8 cellular contexts compared by ENCODE assay signal in genomic region chr4:67393699-67394281, GRCh38.
DNase-seq lines count a peak whose midpoint lies in the region; ATAC-seq and TF ChIP-seq lines count a peak whose summit lies in the region.

No MANE protein-coding gene starts in this region.

- ATAC-seq in HG02571 (IDR thresholded peaks at IDR 0.05; ENCODE audit: unreplicated experiment) (no peak), HG03520 (IDR thresholded peaks at IDR 0.05; ENCODE audit: unreplicated experiment) (no peak), GM18520 (IDR thresholded peaks at IDR 0.05; ENCODE audit: unreplicated experiment) (no peak)

- H3K4me1 Mint-ChIP-seq in chondrocyte (ENCODE audit: low read depth), result no peaks in the 10 kb centered on the region

- TF ChIP-seq CTCF in BJ (IDR thresholded peaks at IDR 0.05; ENCODE audit: insufficient read depth, low read depth, low read length), result peak; percentile 48
- TF ChIP-seq CTCF in GM12864 (IDR thresholded peaks at IDR 0.05; ENCODE audit: low read depth, low read length, missing control alignments), result peak; percentile 53
- peak; percentile 99 for TF ChIP-seq CTCF in chondrocyte (IDR thresholded peaks at IDR 0.05)

- H3K36me3 Mint-ChIP-seq in chondrocyte (ENCODE audit: low read depth), result no peaks in the 10 kb centered on the region

- no peak overlapping the region for H3K27ac Mint-ChIP-seq in chondrocyte (ENCODE audit: unreplicated experiment)

- H3K27me3 ChIP-seq in BJ (ENCODE audit: control insufficient read depth, insufficient read depth, low read length), result no peaks in the 10 kb centered on the region

- peaks cover 3% of the 10 kb centered on the region for H3K9me3 Mint-ChIP-seq in chondrocyte (ENCODE audit: low read depth)

- POLR2A ChIA-PET in BJ (lab: Charles Lee), result no interaction called here

- DNase-seq in BJ (ENCODE audit: low read depth), result no peak
- no peak for DNase-seq in GM12864 (ENCODE audit: low read depth)
- peak; percentile 31 to 70 for DNase-seq in NCI-H446 (lab: John Stamatoyannopoulos, UW)
- no peak for DNase-seq in chondrocyte (ENCODE audit: low spot score)
- peak; percentile 14 for DNase-seq in mucosa of gallbladder (ENCODE audit: low spot score)

- CTCF ChIA-PET in BJ (lab: Yijun Ruan, JAX), result interaction anchor here (0.7 to 2.2 kb wide), 6 partner anchors 9 to 71 kb away, joined by 3 to 11 read pairs (median 4); no protein-coding TSS in a partner anchor

- peaks cover 15% of the 10 kb centered on the region for H3K27me3 Mint-ChIP-seq in chondrocyte (ENCODE audit: low read depth)

- no peak overlapping the region for H3K4me3 ChIP-seq in BJ (ENCODE audit: low read depth, low read length)
- H3K4me3 ChIP-seq in GM12864 (ENCODE audit: low read depth, low read length), result no peak overlapping the region

- no peak overlapping the region for H3K4me3 Mint-ChIP-seq in chondrocyte (ENCODE audit: unreplicated experiment)

- H3K36me3 ChIP-seq in BJ (ENCODE audit: control insufficient read depth, insufficient read depth, low read length), result no peaks in the 10 kb centered on the region

Comparison
In these comparisons a context has a peak if more than half of its experiments do, and no peak if none do; other contexts are left out.
1. DNase-seq: peak in NCI-H446 (2 of 2) and mucosa of gallbladder (single experiment); none in BJ (single experiment), GM12864 (single experiment) and chondrocyte (single experiment).
2. CTCF ChIP-seq: peak in every context shown above with its lines; median percentile 99 in chondrocyte; 53 in GM12864; 48 in BJ.